9 cellular contexts compared by ENCODE assay signal in the genomic region with DNA sequence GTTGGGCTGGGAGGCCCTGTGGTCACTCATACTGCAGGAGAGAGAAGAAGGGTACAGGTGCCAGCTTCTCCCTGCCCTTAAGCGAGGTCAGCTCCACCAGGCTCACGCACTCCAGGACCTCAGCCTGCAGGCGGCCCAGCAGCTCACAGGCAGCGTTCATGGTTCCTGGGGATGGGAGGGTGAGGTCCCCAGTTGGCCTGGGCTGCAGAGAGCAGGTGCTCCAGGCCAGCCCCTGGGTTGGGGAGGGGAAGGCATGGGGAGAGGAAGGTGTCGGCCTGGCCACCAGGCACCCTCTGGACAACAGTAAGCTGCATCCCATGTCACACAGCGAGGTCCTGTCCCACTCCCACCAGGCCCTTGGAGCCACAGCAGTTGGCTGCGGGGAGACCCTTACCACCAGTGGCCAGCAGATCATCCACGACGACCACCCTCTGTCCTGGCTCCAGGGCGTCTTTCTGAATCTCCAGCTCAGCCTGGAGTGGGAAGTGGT. TPM values are rescaled to one million over a fixed set of nuclear protein-coding genes. Genes with fewer than 3 reads are reported as not detected.
A peak's percentile ranks its signal among the peaks of the same experiment; 100 is the strongest.
DNase-seq lines count a peak whose midpoint lies in the region; ATAC-seq lines count a peak whose summit lies in the region.
"Had no signal": no experiment of that assay in that cellular context is flagged by ENCODE, and none has a peak within 500 bp of the region (broad histone marks: within the 10 kb centered on the region; RNA-seq: fewer than 3 reads in every experiment).

No MANE protein-coding gene starts in this region.

- peak overlapping the region in 8 of 10 donors; percentile 33 to 97 (median 90) for H3K4me3 Mint-ChIP-seq in naive thymus-derived CD8-positive, alpha-beta T cell

- H3K9ac ChIP-seq in HUES64 (ENCODE audit: low read depth, low read length) = no peak overlapping the region

- POLR2A ChIA-PET in naive thymus-derived CD8-positive, alpha-beta T cell (lab: Charles Lee) = interaction anchor here (0.8 to 5.4 kb wide), 7 partner anchors 10 to 405 kb away, joined by 3 to 59 read pairs (median 26); partner anchors contain the start of genes GALNS, PIEZO1 and TRAPPC2L

- H3K27me3 Mint-ChIP-seq in naive thymus-derived CD8-positive, alpha-beta T cell = no peaks in the 10 kb centered on the region

- no peak for ATAC-seq in activated naive CD4-positive, alpha-beta T cell treated with anti-CD3 and anti-CD28 coated beads, Interleukin-2, amount 50 U/mL, for 72 hours
- ATAC-seq in naive thymus-derived CD8-positive, alpha-beta T cell = no peak
- no peak for ATAC-seq in left lobe of liver
- ATAC-seq: pancreas had no signal

- peaks cover 11 to 12% of the 10 kb centered on the region in 2 donors for H3K36me3 Mint-ChIP-seq in activated naive CD4-positive, alpha-beta T cell treated with anti-CD3 and anti-CD28 coated beads, Interleukin-2, amount 50 U/mL, for 72 hours
- peaks cover 0 to 12% (median 0%) of the 10 kb centered on the region in 3 donors for H3K36me3 Mint-ChIP-seq in naive thymus-derived CD8-positive, alpha-beta T cell

- H3K4me1 ChIP-seq in HUES64 (ENCODE audit: insufficient read depth, low read length) = no peaks in the 10 kb centered on the region

- peak; percentile 62 for DNase-seq in DMS 273 (lab: John Stamatoyannopoulos, UW; ENCODE audit: unreplicated experiment)
- no peak for DNase-seq in DMS 273 treated with DMSO at 0.1 percent for 48 hours (lab: John Stamatoyannopoulos, UW)
- DNase-seq in activated naive CD4-positive, alpha-beta T cell treated with anti-CD3 and anti-CD28 coated beads, Interleukin-2, amount 50 U/mL, for 72 hours (ENCODE audit: low spot score in 2 of 2) = peak in 1 of 2 donors; percentile 60
- DNase-seq in naive thymus-derived CD8-positive, alpha-beta T cell = no peak
- no peak for DNase-seq in NCI-H2107 (lab: John Stamatoyannopoulos, UW)
- DNase-seq in NCI-H526 treated with DMSO at 0.1 percent for 48 hours (lab: John Stamatoyannopoulos, UW) = no peak
- no peak for DNase-seq in left lobe of liver (ENCODE audit: low spot score)

- H3K27ac ChIP-seq in HUES64 (ENCODE audit: low read depth, low read length) = peak overlapping the region; percentile 98; the same call in 1 of the 2 replicates
- H3K27ac ChIP-seq: pancreas had no signal

- WGBS in HUES64 = 86% methylated on average over 9 of the region's 10 CpGs

- no peaks in the 10 kb centered on the region for H3K9me3 ChIP-seq in HUES64 (ENCODE audit: insufficient read depth, low read depth, low read length)
- H3K9me3 ChIP-seq: pancreas had no signal

- H3K27me3 ChIP-seq in HUES64 (ENCODE audit: insufficient read depth, low read length) = no peaks in the 10 kb centered on the region
- H3K27me3 ChIP-seq: pancreas had no signal

- H3K36me3 ChIP-seq in HUES64 (ENCODE audit: insufficient read depth, low read length) = peaks cover 59% of the 10 kb centered on the region
- H3K36me3 ChIP-seq: pancreas had no signal

- peak overlapping the region; percentile 95 for H3K27ac Mint-ChIP-seq in activated naive CD4-positive, alpha-beta T cell treated with anti-CD3 and anti-CD28 coated beads, Interleukin-2, amount 50 U/mL, for 72 hours
- H3K27ac Mint-ChIP-seq in naive thymus-derived CD8-positive, alpha-beta T cell = peak overlapping the region in 4 of 10 donors; percentile 37 to 91 (median 60)

- H3K4me1 Mint-ChIP-seq in naive thymus-derived CD8-positive, alpha-beta T cell = peaks cover 3 to 26% (median 22%) of the 10 kb centered on the region in 4 donors

- 0 out of 2 replicates have a peak overlapping the region, but pooled peaks have one; percentile 6 for H3K4me3 ChIP-seq in HUES64 (ENCODE audit: low read length)

- no peaks in the 10 kb centered on the region for H3K9me3 Mint-ChIP-seq in activated naive CD4-positive, alpha-beta T cell treated with anti-CD3 and anti-CD28 coated beads, Interleukin-2, amount 50 U/mL, for 72 hours
- no peaks in the 10 kb centered on the region for H3K9me3 Mint-ChIP-seq in naive thymus-derived CD8-positive, alpha-beta T cell

RNA-seq across cellular contexts. Expression of gene APRT, which starts 2.0 kb away (rescaled TPM):
- polyA plus RNA-seq in HUES64 (2013, experiment 1 of 2) = 176 TPM
- polyA plus RNA-seq in HUES64 (2013, experiment 2 of 2) = 175 TPM
- 100 to 1,000 TPM; 145 to 168 TPM for total RNA-seq in activated naive CD4-positive, alpha-beta T cell treated with anti-CD3 and anti-CD28 coated beads, Interleukin-2, amount 50 U/mL, for 72 hours
- total RNA-seq in naive thymus-derived CD8-positive, alpha-beta T cell = 100 to 1,000 TPM; 174 to 183 TPM
- 100 to 1,000 TPM; 428 to 492 (median 431) TPM for polyA plus RNA-seq in naive thymus-derived CD8-positive, alpha-beta T cell
- 68.9 TPM for total RNA-seq in left lobe of liver

RNA-seq across cellular contexts. Expression of gene CDT1, which starts 6.1 kb away (rescaled TPM):
- 57.1 TPM for polyA plus RNA-seq in HUES64 (2013, experiment 1 of 2)
- 46.1 TPM for polyA plus RNA-seq in HUES64 (2013, experiment 2 of 2)
- total RNA-seq in activated naive CD4-positive, alpha-beta T cell treated with anti-CD3 and anti-CD28 coated beads, Interleukin-2, amount 50 U/mL, for 72 hours = 100 to 1,000 TPM; 145 to 240 TPM
- under 1 TPM in 1 of 2 experiments, not detected in 1; 0.74 TPM for total RNA-seq in naive thymus-derived CD8-positive, alpha-beta T cell
- polyA plus RNA-seq in naive thymus-derived CD8-positive, alpha-beta T cell = under 1 TPM; 0.13 to 0.46 (median 0.26) TPM
- 0.50 TPM for total RNA-seq in left lobe of liver

RNA-seq across cellular contexts. Expression of gene PIEZO1, which starts 24.7 kb away (rescaled TPM):
- polyA plus RNA-seq in HUES64 (2013, experiment 1 of 2) = 22.3 TPM
- polyA plus RNA-seq in HUES64 (2013, experiment 2 of 2) = 21.9 TPM
- total RNA-seq in activated naive CD4-positive, alpha-beta T cell treated with anti-CD3 and anti-CD28 coated beads, Interleukin-2, amount 50 U/mL, for 72 hours = 100 to 1,000 TPM in 1 of 2 donors, 10 to 100 TPM in 1; 55.7 to 128 TPM
- 10 to 100 TPM; 90.0 to 94.5 TPM for total RNA-seq in naive thymus-derived CD8-positive, alpha-beta T cell
- 1 to 10 TPM; 2.4 to 8.4 (median 5.7) TPM for polyA plus RNA-seq in naive thymus-derived CD8-positive, alpha-beta T cell
- total RNA-seq in left lobe of liver = 67.8 TPM

RNA-seq across cellular contexts. Expression of gene GALNS, which starts 47.0 kb away (rescaled TPM):
- 12.7 TPM for polyA plus RNA-seq in HUES64 (2013, experiment 1 of 2)
- 11.3 TPM for polyA plus RNA-seq in HUES64 (2013, experiment 2 of 2)
- total RNA-seq in activated naive CD4-positive, alpha-beta T cell treated with anti-CD3 and anti-CD28 coated beads, Interleukin-2, amount 50 U/mL, for 72 hours = 10 to 100 TPM; 29.3 to 50.3 TPM
- 10 to 100 TPM; 48.6 to 53.5 TPM for total RNA-seq in naive thymus-derived CD8-positive, alpha-beta T cell
- 10 to 100 TPM in 2 of 3 donors, 1 to 10 TPM in 1; 7.8 to 11.9 (median 11.8) TPM for polyA plus RNA-seq in naive thymus-derived CD8-positive, alpha-beta T cell
- total RNA-seq in left lobe of liver = 23.1 TPM

RNA-seq across cellular contexts. Expression of gene TRAPPC2L, which starts 47.2 kb away (rescaled TPM):
- polyA plus RNA-seq in HUES64 (2013, experiment 1 of 2) = 106 TPM
- polyA plus RNA-seq in HUES64 (2013, experiment 2 of 2) = 92.3 TPM
- 10 to 100 TPM; 36.0 to 63.5 TPM for total RNA-seq in activated naive CD4-positive, alpha-beta T cell treated with anti-CD3 and anti-CD28 coated beads, Interleukin-2, amount 50 U/mL, for 72 hours
- 10 to 100 TPM; 70.0 to 76.3 TPM for total RNA-seq in naive thymus-derived CD8-positive, alpha-beta T cell
- 10 to 100 TPM; 81.8 to 86.5 (median 82.1) TPM for polyA plus RNA-seq in naive thymus-derived CD8-positive, alpha-beta T cell
- total RNA-seq in left lobe of liver = 20.2 TPM

Comparison
In these comparisons a context has a peak if more than half of its experiments do, and no peak if none do; other contexts are left out.
1. RNA of gene CDT1, which starts 6.1 kb away (total RNA-seq): 145 to 240 TPM in activated naive CD4-positive, alpha-beta T cell treated with anti-CD3 and anti-CD28 coated beads, Interleukin-2, amount 50 U/mL, for 72 hours; 0.74 TPM in naive thymus-derived CD8-positive, alpha-beta T cell and 0.50 TPM in left lobe of liver (single experiment); every median in the first group is over 10 times any median in the second.